ENCODE assay signal across 2 cellular contexts in the genomic region with DNA sequence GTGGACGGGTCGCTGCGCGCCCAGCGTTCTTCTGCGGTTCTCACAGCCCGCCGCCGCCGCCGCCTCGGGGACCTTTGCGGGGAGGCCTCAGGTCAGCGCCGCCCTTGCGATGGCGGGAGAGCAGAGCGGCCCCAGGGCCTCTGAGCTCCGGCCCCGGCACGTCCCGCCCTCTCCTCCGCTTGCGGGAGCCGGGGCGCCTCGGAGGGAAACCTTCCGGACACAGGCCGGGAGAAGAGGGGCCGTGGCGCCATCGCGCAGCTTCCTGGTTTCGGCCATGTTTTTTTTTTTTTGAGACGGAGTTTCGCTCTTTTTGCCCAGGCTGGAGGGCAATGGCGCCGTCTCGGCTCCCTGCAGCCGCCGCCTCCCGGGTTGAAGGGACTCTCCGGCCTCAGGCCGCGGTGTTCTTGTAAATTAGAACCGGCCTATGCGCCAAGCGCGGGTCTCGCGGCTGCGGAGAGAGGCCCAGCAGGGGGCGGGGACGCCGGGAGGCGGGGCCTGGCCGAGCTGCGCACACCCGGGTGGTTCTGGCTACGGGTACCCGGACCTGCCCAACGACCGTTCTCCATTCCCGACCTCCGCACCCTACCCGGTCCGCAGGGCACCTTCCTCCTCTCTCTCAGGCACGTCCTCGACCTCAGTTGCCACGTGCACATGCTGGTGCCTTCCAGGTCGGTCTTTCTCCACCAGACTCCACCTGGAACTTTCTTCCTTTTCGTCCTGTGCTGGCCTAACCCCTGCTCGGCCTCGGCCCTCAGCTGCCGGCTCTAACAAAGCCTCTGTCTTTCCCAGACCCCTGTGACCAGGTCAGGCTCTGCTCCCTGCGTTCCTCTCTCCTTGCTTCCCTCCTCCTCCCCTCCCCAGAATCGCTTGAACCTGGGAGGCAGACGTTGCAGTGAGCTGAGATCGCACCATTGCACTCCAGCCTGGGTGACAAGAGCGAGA.
TF ChIP-seq lines count a peak whose summit lies in the region.

No MANE protein-coding gene starts in this region.

TF ChIP-seq in GM12891, 5 proteins besides CTCF, POLR2A, EP300 and RAD21 (continued from another document):
- peak; percentile 59; the same call in 1 of the 2 replicates for TF ChIP-seq POLR2AphosphoS5 (IDR thresholded peaks at IDR 0.05; ENCODE audit: low read depth, low read length)
- no peak for TF ChIP-seq SPI1 (IDR thresholded peaks at IDR 0.05; ENCODE audit: low read depth, low read length)

TF ChIP-seq in K562, 482 proteins besides CTCF, POLR2A, EP300 and RAD21 (continued from another document and continues in another):
- TF ChIP-seq, protein P1, sequence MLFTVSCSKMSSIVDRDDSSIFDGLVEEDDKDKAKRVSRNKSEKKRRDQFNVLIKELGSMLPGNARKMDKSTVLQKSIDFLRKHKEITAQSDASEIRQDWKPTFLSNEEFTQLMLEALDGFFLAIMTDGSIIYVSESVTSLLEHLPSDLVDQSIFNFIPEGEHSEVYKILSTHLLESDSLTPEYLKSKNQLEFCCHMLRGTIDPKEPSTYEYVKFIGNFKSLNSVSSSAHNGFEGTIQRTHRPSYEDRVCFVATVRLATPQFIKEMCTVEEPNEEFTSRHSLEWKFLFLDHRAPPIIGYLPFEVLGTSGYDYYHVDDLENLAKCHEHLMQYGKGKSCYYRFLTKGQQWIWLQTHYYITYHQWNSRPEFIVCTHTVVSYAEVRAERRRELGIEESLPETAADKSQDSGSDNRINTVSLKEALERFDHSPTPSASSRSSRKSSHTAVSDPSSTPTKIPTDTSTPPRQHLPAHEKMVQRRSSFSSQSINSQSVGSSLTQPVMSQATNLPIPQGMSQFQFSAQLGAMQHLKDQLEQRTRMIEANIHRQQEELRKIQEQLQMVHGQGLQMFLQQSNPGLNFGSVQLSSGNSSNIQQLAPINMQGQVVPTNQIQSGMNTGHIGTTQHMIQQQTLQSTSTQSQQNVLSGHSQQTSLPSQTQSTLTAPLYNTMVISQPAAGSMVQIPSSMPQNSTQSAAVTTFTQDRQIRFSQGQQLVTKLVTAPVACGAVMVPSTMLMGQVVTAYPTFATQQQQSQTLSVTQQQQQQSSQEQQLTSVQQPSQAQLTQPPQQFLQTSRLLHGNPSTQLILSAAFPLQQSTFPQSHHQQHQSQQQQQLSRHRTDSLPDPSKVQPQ (CRISPR knock-in tag; IDR thresholded peaks at IDR 0.05; ENCODE audit: borderline replicate concordance), result no peak
- no peak for TF ChIP-seq HEY1 (CRISPR knock-in tag; IDR thresholded peaks at IDR 0.05; ENCODE audit: borderline replicate concordance)
- TF ChIP-seq DIDO1 (tag; IDR thresholded peaks at IDR 0.05; ENCODE audit: low read depth), result peak; percentile 28; the same call in 1 of the 2 replicates
- TF ChIP-seq ZNF263 (CRISPR knock-in tag; IDR thresholded peaks at IDR 0.05; ENCODE audit: borderline replicate concordance), result no peak
- TF ChIP-seq HMGN3 (IDR thresholded peaks at IDR 0.05; ENCODE audit: borderline replicate concordance, extremely low read depth, insufficient read length, low read depth, low read length), result no peak
- TF ChIP-seq, protein P2, sequence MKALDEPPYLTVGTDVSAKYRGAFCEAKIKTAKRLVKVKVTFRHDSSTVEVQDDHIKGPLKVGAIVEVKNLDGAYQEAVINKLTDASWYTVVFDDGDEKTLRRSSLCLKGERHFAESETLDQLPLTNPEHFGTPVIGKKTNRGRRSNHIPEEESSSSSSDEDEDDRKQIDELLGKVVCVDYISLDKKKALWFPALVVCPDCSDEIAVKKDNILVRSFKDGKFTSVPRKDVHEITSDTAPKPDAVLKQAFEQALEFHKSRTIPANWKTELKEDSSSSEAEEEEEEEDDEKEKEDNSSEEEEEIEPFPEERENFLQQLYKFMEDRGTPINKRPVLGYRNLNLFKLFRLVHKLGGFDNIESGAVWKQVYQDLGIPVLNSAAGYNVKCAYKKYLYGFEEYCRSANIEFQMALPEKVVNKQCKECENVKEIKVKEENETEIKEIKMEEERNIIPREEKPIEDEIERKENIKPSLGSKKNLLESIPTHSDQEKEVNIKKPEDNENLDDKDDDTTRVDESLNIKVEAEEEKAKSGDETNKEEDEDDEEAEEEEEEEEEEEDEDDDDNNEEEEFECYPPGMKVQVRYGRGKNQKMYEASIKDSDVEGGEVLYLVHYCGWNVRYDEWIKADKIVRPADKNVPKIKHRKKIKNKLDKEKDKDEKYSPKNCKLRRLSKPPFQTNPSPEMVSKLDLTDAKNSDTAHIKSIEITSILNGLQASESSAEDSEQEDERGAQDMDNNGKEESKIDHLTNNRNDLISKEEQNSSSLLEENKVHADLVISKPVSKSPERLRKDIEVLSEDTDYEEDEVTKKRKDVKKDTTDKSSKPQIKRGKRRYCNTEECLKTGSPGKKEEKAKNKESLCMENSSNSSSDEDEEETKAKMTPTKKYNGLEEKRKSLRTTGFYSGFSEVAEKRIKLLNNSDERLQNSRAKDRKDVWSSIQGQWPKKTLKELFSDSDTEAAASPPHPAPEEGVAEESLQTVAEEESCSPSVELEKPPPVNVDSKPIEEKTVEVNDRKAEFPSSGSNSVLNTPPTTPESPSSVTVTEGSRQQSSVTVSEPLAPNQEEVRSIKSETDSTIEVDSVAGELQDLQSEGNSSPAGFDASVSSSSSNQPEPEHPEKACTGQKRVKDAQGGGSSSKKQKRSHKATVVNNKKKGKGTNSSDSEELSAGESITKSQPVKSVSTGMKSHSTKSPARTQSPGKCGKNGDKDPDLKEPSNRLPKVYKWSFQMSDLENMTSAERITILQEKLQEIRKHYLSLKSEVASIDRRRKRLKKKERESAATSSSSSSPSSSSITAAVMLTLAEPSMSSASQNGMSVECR (CRISPR knock-in tag; IDR thresholded peaks at IDR 0.05), result peak; percentile 64; the same call in 1 of the 2 replicates
- TF ChIP-seq CHCHD3 (CRISPR knock-in tag; IDR thresholded peaks at IDR 0.05), result no peak
- TF ChIP-seq, protein P3, sequence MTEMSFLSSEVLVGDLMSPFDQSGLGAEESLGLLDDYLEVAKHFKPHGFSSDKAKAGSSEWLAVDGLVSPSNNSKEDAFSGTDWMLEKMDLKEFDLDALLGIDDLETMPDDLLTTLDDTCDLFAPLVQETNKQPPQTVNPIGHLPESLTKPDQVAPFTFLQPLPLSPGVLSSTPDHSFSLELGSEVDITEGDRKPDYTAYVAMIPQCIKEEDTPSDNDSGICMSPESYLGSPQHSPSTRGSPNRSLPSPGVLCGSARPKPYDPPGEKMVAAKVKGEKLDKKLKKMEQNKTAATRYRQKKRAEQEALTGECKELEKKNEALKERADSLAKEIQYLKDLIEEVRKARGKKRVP (CRISPR knock-in tag; IDR thresholded peaks at IDR 0.05), result no peak
- no peak for TF ChIP-seq NR3C1 (CRISPR knock-in tag; IDR thresholded peaks at IDR 0.05)
- 0 out of 2 replicates have a peak, but pooled peaks have one; percentile 12 for TF ChIP-seq DPF2 (IDR thresholded peaks at IDR 0.05)
- TF ChIP-seq ZNF696 (CRISPR knock-in tag; conservative IDR thresholded peaks at IDR 0.05), result no peak
- TF ChIP-seq, protein P4, sequence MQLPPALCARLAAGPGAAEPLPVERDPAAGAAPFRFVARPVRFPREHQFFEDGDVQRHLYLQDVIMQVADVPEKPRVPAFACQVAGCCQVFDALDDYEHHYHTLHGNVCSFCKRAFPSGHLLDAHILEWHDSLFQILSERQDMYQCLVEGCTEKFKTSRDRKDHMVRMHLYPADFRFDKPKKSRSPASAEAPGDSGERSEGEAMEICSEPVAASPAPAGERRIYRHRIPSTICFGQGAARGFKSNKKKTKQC (CRISPR knock-in tag; IDR thresholded peaks at IDR 0.05), result peak; percentile 32; the same call in 1 of the 2 replicates
- TF ChIP-seq, protein P5, sequence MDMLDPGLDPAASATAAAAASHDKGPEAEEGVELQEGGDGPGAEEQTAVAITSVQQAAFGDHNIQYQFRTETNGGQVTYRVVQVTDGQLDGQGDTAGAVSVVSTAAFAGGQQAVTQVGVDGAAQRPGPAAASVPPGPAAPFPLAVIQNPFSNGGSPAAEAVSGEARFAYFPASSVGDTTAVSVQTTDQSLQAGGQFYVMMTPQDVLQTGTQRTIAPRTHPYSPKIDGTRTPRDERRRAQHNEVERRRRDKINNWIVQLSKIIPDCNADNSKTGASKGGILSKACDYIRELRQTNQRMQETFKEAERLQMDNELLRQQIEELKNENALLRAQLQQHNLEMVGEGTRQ (CRISPR knock-in tag; IDR thresholded peaks at IDR 0.05), result no peak
- no peak for TF ChIP-seq ATF1 (CRISPR knock-in tag; IDR thresholded peaks at IDR 0.05)
- no peak; the same call in none of the 2 replicates for TF ChIP-seq ATF1 (tag; IDR thresholded peaks at IDR 0.05)
- no peak for TF ChIP-seq ZNF778 (CRISPR knock-in tag; IDR thresholded peaks at IDR 0.05)
- TF ChIP-seq TEAD4 (IDR thresholded peaks at IDR 0.05; ENCODE audit: low read length), result no peak
- TF ChIP-seq TEAD4 (CRISPR knock-in tag; IDR thresholded peaks at IDR 0.05; ENCODE audit: borderline replicate concordance), result no peak; the same call in 1 of the 2 replicates
- TF ChIP-seq GABPA (tag; conservative IDR thresholded peaks at IDR 0.05; ENCODE audit: low read depth), result peak; percentile 82
- no peak for TF ChIP-seq XRCC5 (IDR thresholded peaks at IDR 0.05; ENCODE audit: low read depth, low read length)
- TF ChIP-seq, protein P6, sequence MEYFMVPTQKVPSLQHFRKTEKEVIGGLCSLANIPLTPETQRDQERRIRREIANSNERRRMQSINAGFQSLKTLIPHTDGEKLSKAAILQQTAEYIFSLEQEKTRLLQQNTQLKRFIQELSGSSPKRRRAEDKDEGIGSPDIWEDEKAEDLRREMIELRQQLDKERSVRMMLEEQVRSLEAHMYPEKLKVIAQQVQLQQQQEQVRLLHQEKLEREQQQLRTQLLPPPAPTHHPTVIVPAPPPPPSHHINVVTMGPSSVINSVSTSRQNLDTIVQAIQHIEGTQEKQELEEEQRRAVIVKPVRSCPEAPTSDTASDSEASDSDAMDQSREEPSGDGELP (CRISPR knock-in tag; IDR thresholded peaks at IDR 0.05; ENCODE audit: borderline replicate concordance), result peak; percentile 15; the same call in 1 of the 2 replicates
- TF ChIP-seq, protein P7, sequence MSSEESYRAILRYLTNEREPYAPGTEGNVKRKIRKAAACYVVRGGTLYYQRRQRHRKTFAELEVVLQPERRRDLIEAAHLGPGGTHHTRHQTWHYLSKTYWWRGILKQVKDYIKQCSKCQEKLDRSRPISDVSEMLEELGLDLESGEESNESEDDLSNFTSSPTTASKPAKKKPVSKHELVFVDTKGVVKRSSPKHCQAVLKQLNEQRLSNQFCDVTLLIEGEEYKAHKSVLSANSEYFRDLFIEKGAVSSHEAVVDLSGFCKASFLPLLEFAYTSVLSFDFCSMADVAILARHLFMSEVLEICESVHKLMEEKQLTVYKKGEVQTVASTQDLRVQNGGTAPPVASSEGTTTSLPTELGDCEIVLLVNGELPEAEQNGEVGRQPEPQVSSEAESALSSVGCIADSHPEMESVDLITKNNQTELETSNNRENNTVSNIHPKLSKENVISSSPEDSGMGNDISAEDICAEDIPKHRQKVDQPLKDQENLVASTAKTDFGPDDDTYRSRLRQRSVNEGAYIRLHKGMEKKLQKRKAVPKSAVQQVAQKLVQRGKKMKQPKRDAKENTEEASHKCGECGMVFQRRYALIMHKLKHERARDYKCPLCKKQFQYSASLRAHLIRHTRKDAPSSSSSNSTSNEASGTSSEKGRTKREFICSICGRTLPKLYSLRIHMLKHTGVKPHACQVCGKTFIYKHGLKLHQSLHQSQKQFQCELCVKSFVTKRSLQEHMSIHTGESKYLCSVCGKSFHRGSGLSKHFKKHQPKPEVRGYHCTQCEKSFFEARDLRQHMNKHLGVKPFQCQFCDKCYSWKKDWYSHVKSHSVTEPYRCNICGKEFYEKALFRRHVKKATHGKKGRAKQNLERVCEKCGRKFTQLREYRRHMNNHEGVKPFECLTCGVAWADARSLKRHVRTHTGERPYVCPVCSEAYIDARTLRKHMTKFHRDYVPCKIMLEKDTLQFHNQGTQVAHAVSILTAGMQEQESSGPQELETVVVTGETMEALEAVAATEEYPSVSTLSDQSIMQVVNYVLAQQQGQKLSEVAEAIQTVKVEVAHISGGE (CRISPR knock-in tag; IDR thresholded peaks at IDR 0.05), result peak in 1 of 3 experiments; percentile 90; a peak in 2 of 6 replicates
- TF ChIP-seq, protein P8, sequence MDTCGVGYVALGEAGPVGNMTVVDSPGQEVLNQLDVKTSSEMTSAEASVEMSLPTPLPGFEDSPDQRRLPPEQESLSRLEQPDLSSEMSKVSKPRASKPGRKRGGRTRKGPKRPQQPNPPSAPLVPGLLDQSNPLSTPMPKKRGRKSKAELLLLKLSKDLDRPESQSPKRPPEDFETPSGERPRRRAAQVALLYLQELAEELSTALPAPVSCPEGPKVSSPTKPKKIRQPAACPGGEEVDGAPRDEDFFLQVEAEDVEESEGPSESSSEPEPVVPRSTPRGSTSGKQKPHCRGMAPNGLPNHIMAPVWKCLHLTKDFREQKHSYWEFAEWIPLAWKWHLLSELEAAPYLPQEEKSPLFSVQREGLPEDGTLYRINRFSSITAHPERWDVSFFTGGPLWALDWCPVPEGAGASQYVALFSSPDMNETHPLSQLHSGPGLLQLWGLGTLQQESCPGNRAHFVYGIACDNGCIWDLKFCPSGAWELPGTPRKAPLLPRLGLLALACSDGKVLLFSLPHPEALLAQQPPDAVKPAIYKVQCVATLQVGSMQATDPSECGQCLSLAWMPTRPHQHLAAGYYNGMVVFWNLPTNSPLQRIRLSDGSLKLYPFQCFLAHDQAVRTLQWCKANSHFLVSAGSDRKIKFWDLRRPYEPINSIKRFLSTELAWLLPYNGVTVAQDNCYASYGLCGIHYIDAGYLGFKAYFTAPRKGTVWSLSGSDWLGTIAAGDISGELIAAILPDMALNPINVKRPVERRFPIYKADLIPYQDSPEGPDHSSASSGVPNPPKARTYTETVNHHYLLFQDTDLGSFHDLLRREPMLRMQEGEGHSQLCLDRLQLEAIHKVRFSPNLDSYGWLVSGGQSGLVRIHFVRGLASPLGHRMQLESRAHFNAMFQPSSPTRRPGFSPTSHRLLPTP (IDR thresholded peaks at IDR 0.05; ENCODE audit: borderline replicate concordance, extremely low read depth, insufficient read length), result no peak
- no peak for TF ChIP-seq PURB (CRISPR knock-in tag; IDR thresholded peaks at IDR 0.05; ENCODE audit: low read depth)
- no peak for TF ChIP-seq NR2C1 (IDR thresholded peaks at IDR 0.05)
- TF ChIP-seq NR2C1 (tag; IDR thresholded peaks at IDR 0.05), result no peak
- TF ChIP-seq, protein P9, sequence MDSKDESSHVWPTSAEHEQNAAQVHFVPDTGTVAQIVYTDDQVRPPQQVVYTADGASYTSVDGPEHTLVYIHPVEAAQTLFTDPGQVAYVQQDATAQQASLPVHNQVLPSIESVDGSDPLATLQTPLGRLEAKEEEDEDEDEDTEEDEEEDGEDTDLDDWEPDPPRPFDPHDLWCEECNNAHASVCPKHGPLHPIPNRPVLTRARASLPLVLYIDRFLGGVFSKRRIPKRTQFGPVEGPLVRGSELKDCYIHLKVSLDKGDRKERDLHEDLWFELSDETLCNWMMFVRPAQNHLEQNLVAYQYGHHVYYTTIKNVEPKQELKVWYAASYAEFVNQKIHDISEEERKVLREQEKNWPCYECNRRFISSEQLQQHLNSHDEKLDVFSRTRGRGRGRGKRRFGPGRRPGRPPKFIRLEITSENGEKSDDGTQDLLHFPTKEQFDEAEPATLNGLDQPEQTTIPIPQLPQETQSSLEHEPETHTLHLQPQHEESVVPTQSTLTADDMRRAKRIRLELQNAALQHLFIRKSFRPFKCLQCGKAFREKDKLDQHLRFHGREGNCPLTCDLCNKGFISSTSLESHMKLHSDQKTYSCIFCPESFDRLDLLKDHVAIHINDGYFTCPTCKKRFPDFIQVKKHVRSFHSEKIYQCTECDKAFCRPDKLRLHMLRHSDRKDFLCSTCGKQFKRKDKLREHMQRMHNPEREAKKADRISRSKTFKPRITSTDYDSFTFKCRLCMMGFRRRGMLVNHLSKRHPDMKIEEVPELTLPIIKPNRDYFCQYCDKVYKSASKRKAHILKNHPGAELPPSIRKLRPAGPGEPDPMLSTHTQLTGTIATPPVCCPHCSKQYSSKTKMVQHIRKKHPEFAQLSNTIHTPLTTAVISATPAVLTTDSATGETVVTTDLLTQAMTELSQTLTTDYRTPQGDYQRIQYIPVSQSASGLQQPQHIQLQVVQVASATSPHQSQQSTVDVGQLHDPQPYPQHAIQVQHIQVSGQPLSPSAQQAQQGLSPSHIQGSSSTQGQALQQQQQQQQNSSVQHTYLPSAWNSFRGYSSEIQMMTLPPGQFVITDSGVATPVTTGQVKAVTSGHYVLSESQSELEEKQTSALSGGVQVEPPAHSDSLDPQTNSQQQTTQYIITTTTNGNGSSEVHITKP (IDR thresholded peaks at IDR 0.05; ENCODE audit: partially characterized antibody), result peak; percentile 36
